ENCODE assay signal across 16 cellular contexts in genomic region chr5:150181035-150181434, GRCh38. TPM values are rescaled to one million over a fixed set of nuclear protein-coding genes. Genes with fewer than 3 reads are reported as not detected.
DNase-seq lines count a peak whose midpoint lies in the region; ATAC-seq, FAIRE-seq and TF ChIP-seq lines count a peak whose summit lies in the region.
"Had no signal": no experiment of that assay in that cellular context is flagged by ENCODE, and none has a peak within 500 bp of the region (broad histone marks: within the 10 kb centered on the region; RNA-seq: fewer than 3 reads in every experiment).

No MANE protein-coding gene starts in this region.

- peaks cover under 1% of the 10 kb centered on the region for H3K27me3 Mint-ChIP-seq in chondrocyte (ENCODE audit: low read depth)

- peak overlapping the region in 10 of 11 experiments; percentile 3 to 63 (median 43); a peak in 14 of 22 replicates for H3K4me2 ChIP-seq in BLaER1 treated with 17β-estradiol and CSF1 and Interleukin-3, amounts not matched to agents 10 nM and 100 nM
- H3K4me2 ChIP-seq: KMS-11 had no signal

- H3K27ac ChIP-seq in BLaER1 treated with 17β-estradiol and CSF1 and Interleukin-3, amounts not matched to agents 10 nM and 100 nM, result no peak overlapping the region
- peak overlapping the region; percentile 82 for H3K27ac ChIP-seq in right cardiac atrium (ENCODE audit: low read length)
- H3K27ac ChIP-seq in small intestine (ENCODE audit: low read depth in 1 of 2, low read length in 1 of 2), result peak overlapping the region; percentile 89 to 92
- H3K27ac ChIP-seq: KMS-11 had no signal

- H3K9ac ChIP-seq in BLaER1 treated with 17β-estradiol and CSF1 and Interleukin-3, amounts not matched to agents 10 nM and 100 nM, result peak overlapping the region in 3 of 11 experiments; percentile 8 to 19 (median 16); a peak in 1 of 22 replicates
- H3K9ac ChIP-seq: KMS-11 had no signal

- no peak for TF ChIP-seq CTCF in chondrocyte (IDR thresholded peaks at IDR 0.05)

- no peaks in the 10 kb centered on the region for H3K27me3 ChIP-seq in BLaER1 treated with 17β-estradiol and CSF1 and Interleukin-3, amounts not matched to agents 10 nM and 100 nM
- H3K27me3 ChIP-seq in right cardiac atrium (ENCODE audit: control insufficient read depth, insufficient read depth), result no peaks in the 10 kb centered on the region
- H3K27me3 ChIP-seq in small intestine (ENCODE audit: control insufficient read depth in 2 of 2, insufficient read depth in 2 of 2, low read length in 2 of 2), result no peaks in the 10 kb centered on the region

- no peak for FAIRE-seq in small intestine (lab: Jason Lieb, UNC)

- intact Hi-C loops in right cardiac atrium (cut with DNase I), result no loop called here

- no peaks in the 10 kb centered on the region for H3K36me3 Mint-ChIP-seq in chondrocyte (ENCODE audit: low read depth)
- H3K36me3 Mint-ChIP-seq: memory B cell had no signal

- H4K20me1 ChIP-seq in BLaER1 treated with 17β-estradiol and CSF1 and Interleukin-3, amounts not matched to agents 10 nM and 100 nM, result no peaks in the 10 kb centered on the region

- H3K4me1 Mint-ChIP-seq in chondrocyte (ENCODE audit: low read depth), result peaks cover 16% of the 10 kb centered on the region
- H3K4me1 Mint-ChIP-seq: T-helper 17 cell had no signal

- no peaks in the 10 kb centered on the region for H3K36me3 ChIP-seq in BLaER1 treated with 17β-estradiol and CSF1 and Interleukin-3, amounts not matched to agents 10 nM and 100 nM
- H3K36me3 ChIP-seq in small intestine (ENCODE audit: control insufficient read depth in 2 of 2, insufficient read depth in 2 of 2, low read length in 2 of 2), result no peaks in the 10 kb centered on the region

- no peak overlapping the region for H3K4me3 ChIP-seq in BLaER1 treated with 17β-estradiol and CSF1 and Interleukin-3, amounts not matched to agents 10 nM and 100 nM
- H3K4me3 ChIP-seq in right cardiac atrium (ENCODE audit: low read length), result no peak overlapping the region
- no peak overlapping the region for H3K4me3 ChIP-seq in small intestine (ENCODE audit: low read depth in 1 of 2, low read length in 2 of 2)

- no peaks in the 10 kb centered on the region for H3K9me3 Mint-ChIP-seq in chondrocyte (ENCODE audit: low read depth)
- H3K9me3 Mint-ChIP-seq: memory B cell had no signal

- no peak overlapping the region for H3K27ac Mint-ChIP-seq in chondrocyte (ENCODE audit: unreplicated experiment)
- H3K27ac Mint-ChIP-seq: memory B cell, T-helper 17 cell had no signal

- H3K4me3 Mint-ChIP-seq in chondrocyte (ENCODE audit: unreplicated experiment), result no peak overlapping the region
- H3K4me3 Mint-ChIP-seq: memory B cell, T-helper 17 cell had no signal

- ATAC-seq in right cardiac atrium, result peak; percentile 12 to 33
- no peak for ATAC-seq in HG03196 (IDR thresholded peaks at IDR 0.05; ENCODE audit: unreplicated experiment)
- ATAC-seq: T-helper 17 cell had no signal

- WGBS in right cardiac atrium, result 59% methylated on average over 6 of the region's 6 CpGs
- WGBS in small intestine, 3 donors, result 24 to 46% (median 35%) methylated on average over 6 of the region's 6 CpGs

- DNase-seq in amniotic epithelial cell (ENCODE audit: low read depth) (peak; percentile 67), right cardiac atrium (no peak), small intestine (peak; percentile 82), NCI-H1436 (lab: John Stamatoyannopoulos, UW) (no peak), chondrocyte (ENCODE audit: low spot score) (no peak), RKO (ENCODE audit: low spot score) (no peak)
- DNase-seq: activated CD4-positive, alpha-beta T cell treated with anti-CD3 and anti-CD28 coated beads, Interleukin-2, amount 50 U/mL, for 48 hours; activated gamma-delta T cell; glutamatergic neuron; NCI-H2081 treated with DMSO at 0.1 percent for 48 hours; T-helper 17 cell had no signal

- no peaks in the 10 kb centered on the region for H3K9me3 ChIP-seq in BLaER1 treated with 17β-estradiol and CSF1 and Interleukin-3, amounts not matched to agents 10 nM and 100 nM (replicated peaks in 1 of 11)
- no peaks in the 10 kb centered on the region for H3K9me3 ChIP-seq in right cardiac atrium (ENCODE audit: control insufficient read depth, low read length)
- no peaks in the 10 kb centered on the region for H3K9me3 ChIP-seq in small intestine (ENCODE audit: control insufficient read depth, low read depth)

- peaks cover 19 to 37% (median 25%) of the 10 kb centered on the region in 10 experiments for H3K4me1 ChIP-seq in BLaER1 treated with 17β-estradiol and CSF1 and Interleukin-3, amounts not matched to agents 10 nM and 100 nM
- H3K4me1 ChIP-seq in right cardiac atrium (ENCODE audit: control insufficient read depth, insufficient read depth, low read length) (peaks cover 8% of the 10 kb centered on the region), small intestine (ENCODE audit: control insufficient read depth in 2 of 2, insufficient read depth in 1 of 2, low read depth in 1 of 2, low read length in 1 of 2) (peaks cover 24 to 28% of the 10 kb centered on the region in 2 donors)

RNA-seq across cellular contexts. Expression of gene SLC6A7, which starts 8.8 kb away (rescaled TPM):
- total RNA-seq in right cardiac atrium, result not detected
- not detected for polyA plus RNA-seq in right cardiac atrium
- polyA plus RNA-seq in small intestine, result 1 to 10 TPM in 2 of 3 donors, under 1 TPM in 1; 0.81 to 2.6 (median 1.8) TPM
- total RNA-seq in chondrocyte, result 0.15 TPM in 1 of 3 replicates, not detected in the others
- total RNA-seq: T-helper 17 cell had no signal

RNA-seq across cellular contexts. Expression of gene CDX1, which starts 14.5 kb away (rescaled TPM):
- total RNA-seq in right cardiac atrium, result under 1 TPM in 1 of 4 donors, not detected in 3; 0.23 TPM
- 0.09 TPM for polyA plus RNA-seq in right cardiac atrium
- 100 to 1,000 TPM; 205 to 238 (median 219) TPM for polyA plus RNA-seq in small intestine
- 0.44 to 0.57 TPM in 2 of 3 replicates, not detected in the other for total RNA-seq in chondrocyte
- total RNA-seq: cerebellum, T-helper 17 cell had no signal

RNA-seq across cellular contexts. Expression of gene PDGFRB, which starts 25.4 kb away (rescaled TPM):
- 10 to 100 TPM; 42.7 to 68.0 (median 46.4) TPM for total RNA-seq in right cardiac atrium
- 24.6 TPM for polyA plus RNA-seq in right cardiac atrium
- polyA plus RNA-seq in small intestine, result 10 to 100 TPM in 1 of 3 donors, 1 to 10 TPM in 1, under 1 TPM in 1; 0.45 to 31.6 (median 1.6) TPM
- total RNA-seq in chondrocyte, result 331 to 532 TPM (median 499 TPM) in 3 replicates

Comparison
In these comparisons a context has a peak if more than half of its experiments do, and no peak if none do; other contexts are left out.
1. H3K27ac ChIP-seq: peak in right cardiac atrium (single experiment) and small intestine (2 of 2); none in BLaER1 treated with 17β-estradiol and CSF1 and Interleukin-3, amounts not matched to agents 10 nM and 100 nM (0 of 11).
2. DNase-seq: peak in amniotic epithelial cell (single experiment) and small intestine (single experiment); none in right cardiac atrium (0 of 3), NCI-H1436 (single experiment), chondrocyte (single experiment) and RKO (single experiment).